In the genomic region with DNA sequence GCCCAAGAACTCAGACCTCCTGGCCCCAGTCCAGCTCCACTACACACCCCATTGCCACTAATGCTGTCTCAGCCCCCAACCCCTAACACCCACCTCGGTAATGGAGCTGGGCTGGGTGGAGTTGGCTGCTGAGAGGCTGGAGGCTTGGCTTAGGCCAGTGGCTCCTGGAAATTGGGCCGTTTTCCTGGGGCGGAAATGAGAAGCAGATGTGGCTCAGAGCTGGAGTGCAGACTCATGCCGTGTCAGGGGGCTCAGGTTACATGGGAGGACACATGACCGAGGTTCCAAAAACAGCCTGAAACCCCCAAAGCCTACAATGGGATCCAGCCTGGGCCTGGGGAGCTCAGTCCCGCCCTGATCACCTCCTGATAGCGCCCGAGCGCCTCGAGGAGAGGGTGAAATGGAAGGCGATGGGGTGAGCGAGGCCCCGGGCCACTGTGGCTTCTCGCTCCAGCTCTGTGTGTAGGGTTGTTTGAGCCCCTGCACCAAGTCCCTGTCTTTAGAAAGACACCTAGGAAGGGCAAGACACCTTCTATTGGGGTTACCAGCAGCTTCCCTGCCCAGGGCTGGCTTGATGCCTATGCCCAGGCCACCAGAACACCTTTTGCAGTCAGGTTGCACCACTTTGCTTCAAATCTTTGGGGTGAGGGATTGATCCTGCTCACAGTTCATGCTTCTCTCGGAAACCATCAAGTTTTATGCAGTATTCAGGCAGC, we compare ENCODE assay signal across 10 cellular contexts.
DNase-seq lines count a peak whose midpoint lies in the region; ATAC-seq and TF ChIP-seq lines count a peak whose summit lies in the region.
"Had no signal": no experiment of that assay in that cellular context is flagged by ENCODE, and none has a peak within 500 bp of the region (broad histone marks: within the 10 kb centered on the region; RNA-seq: fewer than 3 reads in every experiment).

No MANE protein-coding gene starts in this region.

- DNase-seq in GM23338 (ENCODE audit: low spot score) (no peak), ascending aorta (ENCODE audit: low spot score in 2 of 2) (peak; percentile 53 to 80), iris pigment epithelial cell (ENCODE audit: low read depth) (peak; percentile 90), HuH-7.5 (ENCODE audit: low spot score) (no peak)
- no peak for DNase-seq in NK-92 treated with Interleukin-12 subunit alpha and Interleukin-12 subunit beta, amount 100 ng/mL, for 24 hours (lab: John Stamatoyannopoulos, UW)
- DNase-seq: activated CD8-positive, alpha-beta memory T cell treated with anti-CD3 and anti-CD28 coated beads, Interleukin-2, amount 50 U/mL, for 4 hours had no signal

- no peak overlapping the region for H3K27ac ChIP-seq in GM23338 (ENCODE audit: low read depth)
- H3K27ac ChIP-seq in ascending aorta: peak overlapping the region; percentile 54 to 64
- H3K27ac ChIP-seq in subcutaneous abdominal adipose tissue (ENCODE audit: low read depth, low read length): peak overlapping the region; percentile 67

- no peaks in the 10 kb centered on the region for H3K36me3 Mint-ChIP-seq in GM23338 (ENCODE audit: low read depth)
- H3K36me3 Mint-ChIP-seq: naive thymus-derived CD8-positive, alpha-beta T cell had no signal

- no peaks in the 10 kb centered on the region for H3F3A ChIP-seq in GM23338 (replicated peaks; ENCODE audit: low read depth)

- H3K4me1 Mint-ChIP-seq in GM23338: peaks cover 3% of the 10 kb centered on the region

- H3K27me3 Mint-ChIP-seq in GM23338 (ENCODE audit: insufficient read depth, low read depth, poor library complexity): peaks cover 4% of the 10 kb centered on the region

- no peaks in the 10 kb centered on the region for H3K9me3 ChIP-seq in ascending aorta
- H3K9me3 ChIP-seq in subcutaneous abdominal adipose tissue (ENCODE audit: control insufficient read depth in 5 of 5, low read length in 5 of 5): no peaks in the 10 kb centered on the region

- H3K36me3 ChIP-seq in GM23338 (ENCODE audit: insufficient read depth) (no peaks in the 10 kb centered on the region), ascending aorta (no peaks in the 10 kb centered on the region), subcutaneous abdominal adipose tissue (ENCODE audit: control insufficient read depth in 5 of 5, insufficient read depth in 5 of 5, low read length in 5 of 5) (no peaks in the 10 kb centered on the region)

- peak overlapping the region; percentile 44; the same call in 1 of the 2 replicates for H3K27ac Mint-ChIP-seq in GM23338

- H3K4me1 ChIP-seq in GM23338 (ENCODE audit: insufficient read depth): 0 out of 2 replicates have a peak, but pooled peaks cover 2% of the 10 kb centered on the region
- H3K4me1 ChIP-seq in ascending aorta: peaks cover 16 to 35% of the 10 kb centered on the region in 2 donors
- peaks cover 8 to 45% (median 41%) of the 10 kb centered on the region in 5 donors for H3K4me1 ChIP-seq in subcutaneous abdominal adipose tissue (ENCODE audit: control insufficient read depth in 5 of 5, insufficient read depth in 5 of 5, low read length in 5 of 5)

- H3K9me2 ChIP-seq in GM23338 (ENCODE audit: insufficient read depth): no peaks in the 10 kb centered on the region

- H3K9ac ChIP-seq in subcutaneous abdominal adipose tissue (ENCODE audit: low read length in 5 of 5): no peak overlapping the region

- no peaks in the 10 kb centered on the region for H4K20me1 ChIP-seq in GM23338 (replicated peaks; ENCODE audit: insufficient read depth)

- TF ChIP-seq CTCF in GM23338 (conservative IDR thresholded peaks at IDR 0.05; ENCODE audit: low read depth in 2 of 2): no peak
- no peak for TF ChIP-seq CTCF in ascending aorta (IDR thresholded peaks at IDR 0.05)

- H3K9me3 Mint-ChIP-seq in GM23338: no peaks in the 10 kb centered on the region
- H3K9me3 Mint-ChIP-seq: naive thymus-derived CD8-positive, alpha-beta T cell had no signal

- H3K79me2 ChIP-seq in GM23338 (replicated peaks; ENCODE audit: insufficient read depth): no peaks in the 10 kb centered on the region

- ATAC-seq in GM23338: peak; percentile 24
- ATAC-seq in HG02610 (IDR thresholded peaks at IDR 0.05; ENCODE audit: unreplicated experiment): no peak
- ATAC-seq in GM21737 (IDR thresholded peaks at IDR 0.05; ENCODE audit: unreplicated experiment): no peak
- ATAC-seq: naive thymus-derived CD8-positive, alpha-beta T cell had no signal

- H3K4me2 ChIP-seq in GM23338: no peak overlapping the region

- H2AFZ ChIP-seq in GM23338: peak overlapping the region; percentile 81

- H3K4me3 Mint-ChIP-seq in GM23338: no peak overlapping the region
- H3K4me3 Mint-ChIP-seq: naive thymus-derived CD8-positive, alpha-beta T cell had no signal

- H3K27me3 ChIP-seq in GM23338 (ENCODE audit: insufficient read depth) (no peaks in the 10 kb centered on the region), ascending aorta (no peaks in the 10 kb centered on the region), subcutaneous abdominal adipose tissue (ENCODE audit: control insufficient read depth in 5 of 5, insufficient read depth in 4 of 5, low read length in 5 of 5) (no peaks in the 10 kb centered on the region)

- intact Hi-C loops in ascending aorta (cut with DNase I): loop anchor here (2.0 kb wide), 1 partner anchor 253 kb away; no protein-coding TSS in a partner anchor

- no peak overlapping the region for H3K4me3 ChIP-seq in GM23338
- H3K4me3 ChIP-seq in ascending aorta: no peak overlapping the region
- H3K4me3 ChIP-seq in subcutaneous abdominal adipose tissue (ENCODE audit: low read depth in 1 of 5, low read length in 5 of 5): no peak overlapping the region

TF ChIP-seq in GM23338, 12 proteins besides CTCF, POLR2A, EP300 and RAD21:
- TF ChIP-seq ZNF331 (CRISPR knock-in tag; IDR thresholded peaks at IDR 0.05; ENCODE audit: low read depth): no peak

Comparison
In these comparisons a context has a peak if more than half of its experiments do, and no peak if none do; other contexts are left out.
1. DNase-seq: peak in ascending aorta (2 of 2) and iris pigment epithelial cell (single experiment); none in GM23338 (single experiment), NK-92 treated with Interleukin-12 subunit alpha and Interleukin-12 subunit beta, amount 100 ng/mL, for 24 hours (single experiment) and HuH-7.5 (single experiment).